In the genomic region with DNA sequence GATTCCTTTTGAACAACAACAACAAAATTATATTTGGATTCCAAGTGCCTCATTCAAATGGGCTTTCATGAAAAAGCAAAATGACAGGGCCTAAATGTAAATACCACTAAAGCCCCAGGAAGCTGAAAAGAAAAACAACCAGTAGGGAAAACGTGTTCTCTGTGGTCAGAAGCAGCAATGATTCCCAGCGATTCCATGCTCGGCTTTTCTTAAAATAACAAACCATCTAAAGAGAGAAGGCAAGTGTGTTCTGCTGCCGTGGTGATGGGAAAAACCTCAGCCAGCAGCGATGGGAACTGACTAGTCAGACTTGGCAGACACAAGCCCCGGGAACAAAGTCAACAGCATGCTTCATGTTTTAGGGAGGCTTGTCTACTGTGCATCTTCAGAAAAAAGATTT, we compare ENCODE assay signal across 9 cellular contexts.
DNase-seq lines count a peak whose midpoint lies in the region; TF ChIP-seq lines count a peak whose summit lies in the region.
"Had no signal": no experiment of that assay in that cellular context is flagged by ENCODE, and none has a peak within 500 bp of the region (broad histone marks: within the 10 kb centered on the region; RNA-seq: fewer than 3 reads in every experiment).

No MANE protein-coding gene starts in this region.

- POLR2A ChIA-PET in PC-9 (lab: Charles Lee; ENCODE audit: unreplicated experiment): no interaction called here

- H3K36me3 Mint-ChIP-seq in T-helper 2 cell treated with Interferon-gamma antibody and Interleukin-4, amounts not matched to agents 5 μg/mL and 100 μg/mL, for 36 hours (ENCODE audit: low read depth): peaks cover 27% of the 10 kb centered on the region

- no peaks in the 10 kb centered on the region for H3K9me3 ChIP-seq in WERI-Rb-1 (ENCODE audit: severe bottlenecking)
- no peaks in the 10 kb centered on the region for H3K9me3 ChIP-seq in PC-9 (ENCODE audit: insufficient read depth, low read depth)

- no peaks in the 10 kb centered on the region for H4K20me1 ChIP-seq in PC-9 (ENCODE audit: insufficient read depth)

- no peak overlapping the region for H3K27ac ChIP-seq in WERI-Rb-1
- no peak overlapping the region for H3K27ac ChIP-seq in PC-9

- intact Hi-C loops in PC-9 (cut with micrococcal nuclease; ENCODE audit: unreplicated experiment): no loop called here

- peak; percentile 80 for DNase-seq in AG09319 (ENCODE audit: extremely low read depth, low read depth)
- peak; percentile 8 for DNase-seq in SW480 (ENCODE audit: low spot score)
- peak; percentile 58 for DNase-seq in foreskin melanocyte
- DNase-seq in nucleus accumbens (lab: John Stamatoyannopoulos, UW): peak in 47 of 56 donors; percentile 16 to 82 (median 48)
- DNase-seq in T-helper 2 cell treated with Interferon-gamma antibody and Interleukin-4, amounts not matched to agents 5 μg/mL and 100 μg/mL, for 36 hours (ENCODE audit: low spot score): no peak
- no peak for DNase-seq in HuH-7 (ENCODE audit: low spot score)
- no peak for DNase-seq in WERI-Rb-1
- DNase-seq in PC-9: no peak
- DNase-seq: SW 1271 had no signal

- peaks cover 20% of the 10 kb centered on the region for H3K9me3 Mint-ChIP-seq in T-helper 2 cell treated with Interferon-gamma antibody and Interleukin-4, amounts not matched to agents 5 μg/mL and 100 μg/mL, for 36 hours

- TF ChIP-seq CTCF in AG09319 (IDR thresholded peaks at IDR 0.05; ENCODE audit: low read depth, low read length): no peak
- no peak for TF ChIP-seq CTCF in WERI-Rb-1 (IDR thresholded peaks at IDR 0.05; ENCODE audit: low read depth, low read length)
- no peak for TF ChIP-seq CTCF in PC-9 (conservative IDR thresholded peaks at IDR 0.05)

- H3K4me3 Mint-ChIP-seq in T-helper 2 cell treated with Interferon-gamma antibody and Interleukin-4, amounts not matched to agents 5 μg/mL and 100 μg/mL, for 36 hours: no peak overlapping the region

- CTCF ChIA-PET in PC-9 (lab: Charles Lee): no interaction called here

- 0 out of 2 replicates have a peak, but pooled peaks cover 5% of the 10 kb centered on the region for H3K4me1 ChIP-seq in PC-9 (replicated peaks; ENCODE audit: insufficient read depth)

- peaks cover 27% of the 10 kb centered on the region for H3K4me1 Mint-ChIP-seq in T-helper 2 cell treated with Interferon-gamma antibody and Interleukin-4, amounts not matched to agents 5 μg/mL and 100 μg/mL, for 36 hours (ENCODE audit: low read depth)

- H3K9me2 ChIP-seq in PC-9 (ENCODE audit: insufficient read depth): no peaks in the 10 kb centered on the region

- H3K27ac Mint-ChIP-seq in T-helper 2 cell treated with Interferon-gamma antibody and Interleukin-4, amounts not matched to agents 5 μg/mL and 100 μg/mL, for 36 hours: no peak overlapping the region

- no peaks in the 10 kb centered on the region for H3K27me3 Mint-ChIP-seq in T-helper 2 cell treated with Interferon-gamma antibody and Interleukin-4, amounts not matched to agents 5 μg/mL and 100 μg/mL, for 36 hours (ENCODE audit: low read depth)

- peaks cover 48% of the 10 kb centered on the region for H3K79me2 ChIP-seq in PC-9 (ENCODE audit: low read depth)

- H3K36me3 ChIP-seq in WERI-Rb-1 (no peaks in the 10 kb centered on the region), PC-9 (ENCODE audit: low read depth) (0 out of 2 replicates have a peak, but pooled peaks cover 2% of the 10 kb centered on the region)

- H3K27me3 ChIP-seq in WERI-Rb-1 (ENCODE audit: insufficient read depth, low read depth, severe bottlenecking): no peaks in the 10 kb centered on the region
- H3K27me3 ChIP-seq in PC-9 (ENCODE audit: insufficient read depth, low read depth): no peaks in the 10 kb centered on the region

- peaks cover 3% of the 10 kb centered on the region; the same call in 1 of the 2 replicates for H3F3A ChIP-seq in PC-9 (ENCODE audit: insufficient read depth, low read depth)

- BruUV-seq in PC-9 (replicated peaks; lab: Mats Ljungman, UMichigan): no TSS peak

- H3K4me2 ChIP-seq in PC-9: no peak overlapping the region

- H2AFZ ChIP-seq in PC-9: no peak overlapping the region

- H3K4me3 ChIP-seq in WERI-Rb-1 (ENCODE audit: low read depth, low read length) (no peak overlapping the region), PC-9 (no peak overlapping the region)

Comparison
In these comparisons a context has a peak if more than half of its experiments do, and no peak if none do; other contexts are left out.
1. DNase-seq: peak in AG09319 (single experiment), SW480 (single experiment), foreskin melanocyte (single experiment) and nucleus accumbens (47 of 56); none in T-helper 2 cell treated with Interferon-gamma antibody and Interleukin-4, amounts not matched to agents 5 μg/mL and 100 μg/mL, for 36 hours (single experiment), HuH-7 (single experiment), WERI-Rb-1 (single experiment) and PC-9 (0 of 2).